21 cellular contexts compared by ENCODE assay signal in genomic region chr2:46428911-46429436, GRCh38. TPM values are rescaled to one million over a fixed set of nuclear protein-coding genes. Genes with fewer than 3 reads are reported as not detected.
DNase-seq lines count a peak whose midpoint lies in the region; ATAC-seq, FAIRE-seq and TF ChIP-seq lines count a peak whose summit lies in the region.
"Had no signal": no experiment of that assay in that cellular context is flagged by ENCODE, and none has a peak within 500 bp of the region (broad histone marks: within the 10 kb centered on the region; RNA-seq: fewer than 3 reads in every experiment).

No MANE protein-coding gene starts in this region.

- H3K27me3 ChIP-seq in K562 (ENCODE audit: control insufficient read depth in 2 of 2, insufficient read depth in 2 of 2, low read length in 2 of 2) (no peaks in the 10 kb centered on the region), adrenal gland (no peaks in the 10 kb centered on the region)
- no peaks in the 10 kb centered on the region for H3K27me3 ChIP-seq in CD8-positive, alpha-beta T cell (ENCODE audit: insufficient read depth, low read length)

- peaks cover 8% of the 10 kb centered on the region; the same call in 1 of the 3 replicates for H3K36me3 ChIP-seq in K562 (ENCODE audit: control insufficient read depth, insufficient read depth, low read length)
- no peaks in the 10 kb centered on the region for H3K36me3 ChIP-seq in CD8-positive, alpha-beta T cell (ENCODE audit: insufficient read depth, low read length)
- no peaks in the 10 kb centered on the region for H3K36me3 ChIP-seq in adrenal gland (replicated peaks in 1 of 2)

- no peaks in the 10 kb centered on the region for H3K9me3 ChIP-seq in K562 (replicated peaks; ENCODE audit: control insufficient read depth, insufficient read depth, low read depth, low read length)
- no peaks in the 10 kb centered on the region for H3K9me3 ChIP-seq in CD8-positive, alpha-beta T cell (ENCODE audit: low read length)
- H3K9me3 ChIP-seq in adrenal gland (replicated peaks in 1 of 3), result no peaks in the 10 kb centered on the region
- H3K9me3 ChIP-seq: Caco-2 had no signal

- POLR2A ChIA-PET in K562 (lab: Yijun Ruan, JAX), result interaction anchor here (0.6 to 3.8 kb wide), 5 partner anchors 10 to 232 kb away, joined by 3 to 22 read pairs (median 3); no protein-coding TSS in a partner anchor
- POLR2A ChIA-PET in CD8-positive, alpha-beta T cell (lab: Charles Lee), result no interaction called here

- no peaks in the 10 kb centered on the region for H4K20me1 ChIP-seq in K562 (replicated peaks; ENCODE audit: control insufficient read depth, insufficient read depth, low read length)

- DNase-seq in K562 (ENCODE audit: extremely low read depth in 1 of 4, low spot score in 3 of 4) (peak; percentile 87 to 94 (median 90)), fibroblast of villous mesenchyme (ENCODE audit: low read depth) (peak; percentile 33), osteocyte (ENCODE audit: extremely low spot score, unreplicated experiment) (peak; percentile 82), NCI-H2107 (lab: John Stamatoyannopoulos, UW) (no peak), adrenal gland (no peak)
- no peak for DNase-seq in CD8-positive, alpha-beta T cell
- DNase-seq: C1 segment of cervical spinal cord; Caco-2; CD4-positive, alpha-beta memory T cell; DMS153; EL; GDM1; GM23248; H7; HCEC 1CT had no signal

- H3K4me3 ChIP-seq in K562, result peak overlapping the region; percentile 55
- peak overlapping the region; percentile 54 for H3K4me3 ChIP-seq in fibroblast of villous mesenchyme (ENCODE audit: low read depth, low read length)
- H3K4me3 ChIP-seq in CD8-positive, alpha-beta T cell (ENCODE audit: low read depth, low read length), result no peak overlapping the region
- no peak overlapping the region for H3K4me3 ChIP-seq in adrenal gland
- H3K4me3 ChIP-seq: GM12878, GM23248 had no signal

- H3K9ac ChIP-seq in K562 (ENCODE audit: insufficient read depth in 1 of 2, low read depth in 2 of 2, low read length in 2 of 2), result peak overlapping the region; percentile 93 to 96
- H3K9ac ChIP-seq: GM23248 had no signal

- H3K9me3 Mint-ChIP-seq in osteocyte (ENCODE audit: unreplicated experiment), result peaks cover 5% of the 10 kb centered on the region
- peaks cover 5% of the 10 kb centered on the region for H3K9me3 Mint-ChIP-seq in CD8-positive, alpha-beta T cell

- H3K27me3 Mint-ChIP-seq in osteocyte (ENCODE audit: unreplicated experiment), result peaks cover 43% of the 10 kb centered on the region
- no peaks in the 10 kb centered on the region for H3K27me3 Mint-ChIP-seq in CD8-positive, alpha-beta T cell (ENCODE audit: low read depth)
- H3K27me3 Mint-ChIP-seq: CD4-positive, alpha-beta memory T cell had no signal

- no peaks in the 10 kb centered on the region for H3K4me1 Mint-ChIP-seq in osteocyte (ENCODE audit: unreplicated experiment)
- peaks cover 37% of the 10 kb centered on the region for H3K4me1 Mint-ChIP-seq in CD8-positive, alpha-beta T cell (ENCODE audit: low read depth)

- CTCF ChIA-PET in K562 (lab: Yijun Ruan, JAX; ENCODE audit: low intra/inter-chr PET ratio), result no interaction called here
- CTCF ChIA-PET in CD8-positive, alpha-beta T cell (lab: Charles Lee), result no interaction called here

- BruUV-seq in K562 (replicated peaks; lab: Mats Ljungman, UMichigan), result no TSS peak

- 0 out of 4 replicates have a peak, but pooled peaks of 1 of the 2 experiments have one; percentile 11 for TF ChIP-seq RAD21 in K562 (CRISPR knock-in tag; conservative IDR thresholded peaks at IDR 0.05 in 1 of 2, IDR thresholded peaks at IDR 0.05 in 1 of 2)

- peak overlapping the region; percentile 92 for H3K4me2 ChIP-seq in K562 (ENCODE audit: insufficient read depth, low read length)

- no peaks in the 10 kb centered on the region for H3K36me3 Mint-ChIP-seq in osteocyte (ENCODE audit: unreplicated experiment)
- no peaks in the 10 kb centered on the region for H3K36me3 Mint-ChIP-seq in CD8-positive, alpha-beta T cell
- H3K36me3 Mint-ChIP-seq: CD4-positive, alpha-beta memory T cell had no signal

- no peak overlapping the region for H3K27ac Mint-ChIP-seq in osteocyte (ENCODE audit: unreplicated experiment)
- H3K27ac Mint-ChIP-seq in CD8-positive, alpha-beta T cell, result no peak overlapping the region
- H3K27ac Mint-ChIP-seq: CD4-positive, alpha-beta memory T cell had no signal

- H3K4me1 ChIP-seq in K562 (replicated peaks in 1 of 2; ENCODE audit: control insufficient read depth in 2 of 2, insufficient read depth in 2 of 2, low read length in 2 of 2) (peaks cover 10 to 12% of the 10 kb centered on the region in 2 experiments; a peak in 4 of 5 replicates), adrenal gland (replicated peaks in 1 of 2) (no peaks in the 10 kb centered on the region)
- peaks cover 31% of the 10 kb centered on the region for H3K4me1 ChIP-seq in CD8-positive, alpha-beta T cell (ENCODE audit: insufficient read depth, low read length)
- H3K4me1 ChIP-seq: Caco-2 had no signal

- TF ChIP-seq POLR2A in K562 (conservative IDR thresholded peaks at IDR 0.05) (peak; percentile 95), adrenal gland (IDR thresholded peaks at IDR 0.05) (no peak)

- peaks cover 80% of the 10 kb centered on the region for H3K79me2 ChIP-seq in K562 (ENCODE audit: control insufficient read depth, insufficient read depth, low read length)

- WGBS in K562 (ENCODE audit: insufficient coverage, low coverage, missing lambda C conversion rate), result 20% methylated on average over 21 of the region's 22 CpGs
- 94 to 97% (median 95%) methylated on average over 10 to 22 of the region's 22 CpGs for WGBS in adrenal gland, 4 donors

- no peak overlapping the region for H3K4me3 Mint-ChIP-seq in osteocyte (ENCODE audit: unreplicated experiment)
- H3K4me3 Mint-ChIP-seq in CD8-positive, alpha-beta T cell, result no peak overlapping the region
- H3K4me3 Mint-ChIP-seq: CD4-positive, alpha-beta memory T cell had no signal

- TF ChIP-seq CTCF in K562 (IDR thresholded peaks at IDR 0.05 in 2 of 3, conservative IDR thresholded peaks at IDR 0.05 in 1 of 3; ENCODE audit: insufficient read depth in 2 of 3, low read depth in 1 of 3, low read length in 3 of 3), result peak in 2 of 3 experiments; percentile 15 to 24; a peak in 1 of 6 replicates
- no peak for TF ChIP-seq CTCF in fibroblast of villous mesenchyme (IDR thresholded peaks at IDR 0.05; ENCODE audit: insufficient read depth, low read depth, low read length)
- TF ChIP-seq CTCF in osteocyte (IDR thresholded peaks at IDR 0.05), result no peak
- no peak for TF ChIP-seq CTCF in CD8-positive, alpha-beta T cell (IDR thresholded peaks at IDR 0.05)
- no peak for TF ChIP-seq CTCF in adrenal gland (IDR thresholded peaks at IDR 0.05)

- peak; percentile 92 for ATAC-seq in K562
- ATAC-seq in CD8-positive, alpha-beta T cell, result no peak
- ATAC-seq: GM12878 had no signal

- peak; percentile 83 for FAIRE-seq in K562 (lab: Jason Lieb, UNC)
- FAIRE-seq: GM12878, GM19239, H1 had no signal

- H3K27ac ChIP-seq in K562 (ENCODE audit: extremely low read depth, low read depth, low read length) (peak overlapping the region; percentile 96), adrenal gland (no peak overlapping the region)
- no peak overlapping the region for H3K27ac ChIP-seq in CD8-positive, alpha-beta T cell (ENCODE audit: low read depth, low read length)
- H3K27ac ChIP-seq: GM23248 had no signal

- peak overlapping the region; percentile 80 for H2AFZ ChIP-seq in K562 (ENCODE audit: low read depth, low read length)
- H2AFZ ChIP-seq: GM23248 had no signal

- no peaks in the 10 kb centered on the region for H3K9me1 ChIP-seq in K562 (ENCODE audit: control insufficient read depth, insufficient read depth, low read length)

- peak; percentile 43 for TF ChIP-seq EP300 in K562 (IDR thresholded peaks at IDR 0.05; ENCODE audit: low read length)

- in situ Hi-C loops in K562 (cut with MboI), result no loop called here

- intact Hi-C loops in K562 (cut with micrococcal nuclease) (no loop called here), adrenal gland (cut with DNase I) (no loop called here)
- intact Hi-C loops in CD8-positive, alpha-beta T cell (cut with DNase I, micrococcal nuclease), result no loop called here

TF ChIP-seq in K562, 482 proteins besides CTCF, POLR2A, EP300 and RAD21 (continues in another document):
- TF ChIP-seq GABPB2 (CRISPR knock-in tag; conservative IDR thresholded peaks at IDR 0.05) (no peak), SMAD1 (IDR thresholded peaks at IDR 0.05; ENCODE audit: low read depth, low read length, partially characterized antibody) (no peak), SIX5 (IDR thresholded peaks at IDR 0.05; ENCODE audit: borderline replicate concordance in 1 of 2, insufficient read depth in 1 of 2, low read depth in 1 of 2, low read length in 2 of 2) (no peak)
- TF ChIP-seq, protein P1, sequence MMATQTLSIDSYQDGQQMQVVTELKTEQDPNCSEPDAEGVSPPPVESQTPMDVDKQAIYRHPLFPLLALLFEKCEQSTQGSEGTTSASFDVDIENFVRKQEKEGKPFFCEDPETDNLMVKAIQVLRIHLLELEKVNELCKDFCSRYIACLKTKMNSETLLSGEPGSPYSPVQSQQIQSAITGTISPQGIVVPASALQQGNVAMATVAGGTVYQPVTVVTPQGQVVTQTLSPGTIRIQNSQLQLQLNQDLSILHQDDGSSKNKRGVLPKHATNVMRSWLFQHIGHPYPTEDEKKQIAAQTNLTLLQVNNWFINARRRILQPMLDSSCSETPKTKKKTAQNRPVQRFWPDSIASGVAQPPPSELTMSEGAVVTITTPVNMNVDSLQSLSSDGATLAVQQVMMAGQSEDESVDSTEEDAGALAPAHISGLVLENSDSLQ (IDR thresholded peaks at IDR 0.05), result peak; percentile 98

RNA-seq across cellular contexts. Expression of gene TMEM247, which starts 50.4 kb away (rescaled TPM):
- 3.0 TPM in 1 of 2 replicates, not detected in the other for total RNA-seq in K562 (2011; cell fraction: chromatin; rRNA removed; ENCODE audit: low replicate concordance)
- 0.92 and 2.0 TPM in 2 replicates for total RNA-seq in K562 (2011; cell fraction: nucleolus; rRNA removed)
- total RNA-seq in K562 (2011; cell fraction: nucleoplasm; rRNA removed), result 1.5 TPM in 1 of 2 replicates, not detected in the other
- total RNA-seq in K562 (2014; rRNA removed), result 3.0 and 3.7 TPM in 2 replicates
- total RNA-seq in K562 (2014; rRNA removed; fragmentation: Illumina TruSeq; extraction: Trizol), result 0.51 and 1.4 TPM in 2 replicates
- 1.2 and 1.3 TPM in 2 replicates for total RNA-seq in K562 (2015; rRNA removed; fragmentation: Illumina TruSeq; extraction: Trizol)
- 4.7 and 4.9 TPM in 2 replicates for total RNA-seq in K562 (2021)
- 0.18 and 3.2 TPM in 2 replicates for polyA plus RNA-seq in K562 (2011; rRNA removed)
- 0.27 and 4.6 TPM in 2 replicates for polyA plus RNA-seq in K562 (2011; cell fraction: cytosol; rRNA removed)
- polyA plus RNA-seq in K562 (2011; cell fraction: nucleus; rRNA removed), result 0.32 and 6.5 TPM in 2 replicates
- 3.0 and 6.2 TPM in 2 replicates for polyA plus RNA-seq in K562 (2012)
- polyA plus RNA-seq in K562 (2014; fragmentation: Illumina TruSeq; extraction: Trizol), result 0.24 and 1.6 TPM in 2 replicates
- 1 to 10 TPM; 2.1 to 3.1 TPM for polyA plus RNA-seq in K562 (2014; fragmentation: Nextera tagmentation; extraction: Ambion mirVana)
- polyA plus RNA-seq in K562 (2014; rRNA removed), result 4.4 and 6.8 TPM in 2 replicates
- polyA minus RNA-seq in K562 (2011; rRNA and poly(A)+ RNA removed), result 0.35 TPM in 1 of 2 replicates, not detected in the other
- polyA minus RNA-seq in K562 (2011; cell fraction: cytosol; rRNA and poly(A)+ RNA removed), result not detected in 2 replicates
- 1.1 TPM in 1 of 2 replicates, not detected in the other for polyA minus RNA-seq in K562 (2011; cell fraction: nucleus; rRNA and poly(A)+ RNA removed)
- total RNA-seq in fibroblast of villous mesenchyme, result 0.32 TPM in 1 of 2 replicates, not detected in the other
- not detected in 2 replicates for total RNA-seq in osteocyte
- not detected for total RNA-seq in CD8-positive, alpha-beta T cell
- not detected for total RNA-seq in adrenal gland
- polyA plus RNA-seq in adrenal gland, result not detected
- total RNA-seq: A172; A673; Caco-2; CD4-positive, alpha-beta memory T cell; GM12878; GM23248; H1; H7 had no signal
- polyA plus RNA-seq: BJ; CD4-positive, alpha-beta memory T cell; GM12878; GM23248; H1 had no signal

Comparison
In these comparisons a context has a peak if more than half of its experiments do, and no peak if none do; other contexts are left out.
1. DNase-seq: peak in K562 (4 of 4), fibroblast of villous mesenchyme (single experiment) and osteocyte (single experiment); none in CD8-positive, alpha-beta T cell (0 of 7), NCI-H2107 (single experiment) and adrenal gland (0 of 7).
2. H3K4me3 ChIP-seq: peak in K562 (single experiment) and fibroblast of villous mesenchyme (single experiment); none in CD8-positive, alpha-beta T cell (single experiment) and adrenal gland (0 of 4).
3. CTCF ChIP-seq: peak in K562 (2 of 3); none in fibroblast of villous mesenchyme (single experiment), osteocyte (single experiment), CD8-positive, alpha-beta T cell (single experiment) and adrenal gland (0 of 6).